Comparison of ENCODE assay signal across 8 cellular contexts in the genomic region with DNA sequence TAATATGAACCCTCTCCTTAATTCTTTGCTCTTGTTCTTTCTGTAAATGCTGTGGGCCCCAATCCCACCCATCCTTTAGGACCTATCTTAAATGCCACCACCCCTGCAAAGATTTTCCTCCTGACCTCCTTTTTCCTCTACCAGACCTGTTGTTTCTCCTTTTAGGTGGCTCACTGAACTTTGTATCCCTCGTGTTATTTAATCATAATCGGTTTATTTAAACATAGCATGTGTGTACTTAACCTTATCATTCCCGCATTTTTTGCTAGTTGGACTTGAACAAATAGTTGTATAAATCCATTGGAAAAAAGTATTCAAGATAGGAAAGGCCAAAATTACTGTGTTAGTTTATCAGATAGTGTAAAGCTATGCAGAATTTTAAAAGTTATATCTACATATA. TPM values are rescaled to one million over a fixed set of nuclear protein-coding genes. Genes with fewer than 3 reads are reported as not detected.
DNase-seq lines count a peak whose midpoint lies in the region; TF ChIP-seq lines count a peak whose summit lies in the region.

No MANE protein-coding gene starts in this region.

- H3K9me3 Mint-ChIP-seq in HFFc6 = peaks cover 17% of the 10 kb centered on the region

- no peak for DNase-seq in HFFc6
- DNase-seq in erythroblast (lab: John Stamatoyannopoulos, UW) = no peak
- no peak for DNase-seq in GM10248 (ENCODE audit: extremely low spot score)
- DNase-seq in D341Med (ENCODE audit: low spot score) = no peak
- no peak for DNase-seq in HEK293T (ENCODE audit: extremely low spot score)

- POLR2A ChIA-PET in GM10248 (lab: Yijun Ruan, JAX) = interaction anchor here (1.3 to 3.3 kb wide), 6 partner anchors 11 to 141 kb away, joined by 5 to 54 read pairs (median 16); no protein-coding TSS in a partner anchor
- POLR2A ChIA-PET in HEK293T (lab: Yijun Ruan, JAX) = interaction anchor here (1.2 to 2.2 kb wide), 8 partner anchors 9 to 315 kb away, joined by 4 to 17 read pairs (median 8); no protein-coding TSS in a partner anchor

- H3K9ac ChIP-seq in iPS-18a (ENCODE audit: low read length) (peak overlapping the region; percentile 71), skeletal muscle tissue (ENCODE audit: low read depth in 1 of 3, low read length in 3 of 3) (peak overlapping the region; percentile 81 to 88 (median 82))

- H3K4me1 ChIP-seq in iPS-18a (ENCODE audit: control insufficient read depth, low read depth, low read length) (peaks cover 24% of the 10 kb centered on the region), skeletal muscle tissue (ENCODE audit: control insufficient read depth in 3 of 3, insufficient read depth in 3 of 3, low read length in 3 of 3) (peaks cover 2 to 9% (median 3%) of the 10 kb centered on the region in 3 donors)

- CTCF ChIA-PET in GM10248 (lab: Yijun Ruan, JAX) (interaction anchor here (0.6 to 2.5 kb wide), 6 partner anchors 9 to 381 kb away, joined by 3 to 7 read pairs (median 4); no protein-coding TSS in a partner anchor), HEK293T (lab: Yijun Ruan, JAX) (no interaction called here)

- H3K36me3 ChIP-seq in iPS-18a (ENCODE audit: control insufficient read depth, low read depth, low read length) (peaks cover 16% of the 10 kb centered on the region), skeletal muscle tissue (ENCODE audit: control insufficient read depth in 3 of 3, insufficient read depth in 3 of 3, low read length in 3 of 3) (peaks cover 9 to 15% (median 12%) of the 10 kb centered on the region in 3 donors)

- H3K4me3 Mint-ChIP-seq in HFFc6 = peak overlapping the region; percentile 86

- H3K9me3 ChIP-seq in iPS-18a (ENCODE audit: control insufficient read depth, low read depth, low read length) = no peaks in the 10 kb centered on the region
- no peaks in the 10 kb centered on the region for H3K9me3 ChIP-seq in skeletal muscle tissue (ENCODE audit: control insufficient read depth in 3 of 3, low read length in 3 of 3)

- peak overlapping the region; percentile 90 for H3K27ac Mint-ChIP-seq in HFFc6

- H3K36me3 Mint-ChIP-seq in HFFc6 (ENCODE audit: low read depth) = peaks cover 35% of the 10 kb centered on the region

- H3K27me3 ChIP-seq in iPS-18a (ENCODE audit: control insufficient read depth, insufficient read depth, low read length) (no peaks in the 10 kb centered on the region), skeletal muscle tissue (ENCODE audit: control insufficient read depth in 3 of 3, insufficient read depth in 3 of 3, low read length in 3 of 3) (no peaks in the 10 kb centered on the region)

- H3K4me3 ChIP-seq in WI38 (ENCODE audit: low read depth, low read length) (peak overlapping the region; percentile 58), iPS-18a (ENCODE audit: low read length) (peak overlapping the region; percentile 82), skeletal muscle tissue (ENCODE audit: low read length in 3 of 3) (peak overlapping the region in 2 of 3 donors; percentile 54 to 64)

- no peak for TF ChIP-seq POLR2A in erythroblast (IDR thresholded peaks at IDR 0.05; ENCODE audit: low read length)

- TF ChIP-seq CTCF in HFFc6 (IDR thresholded peaks at IDR 0.05) (no peak), WI38 (IDR thresholded peaks at IDR 0.05; ENCODE audit: low read depth, low read length) (no peak), GM10248 (IDR thresholded peaks at IDR 0.05; ENCODE audit: control extremely low read depth, extremely low read depth, low read depth, missing control alignments) (no peak)

- peaks cover 23% of the 10 kb centered on the region for H3K27me3 Mint-ChIP-seq in HFFc6 (ENCODE audit: insufficient read depth)

- peaks cover 60% of the 10 kb centered on the region for H3K4me1 Mint-ChIP-seq in HFFc6 (ENCODE audit: low read depth)

- H3K27ac ChIP-seq in iPS-18a (ENCODE audit: low read length) (peak overlapping the region; percentile 60), skeletal muscle tissue (ENCODE audit: low read depth, low read length) (peak overlapping the region; percentile 91)

TF ChIP-seq in HEK293T, 16 proteins besides CTCF, POLR2A, EP300 and RAD21:
- TF ChIP-seq L3MBTL2 (conservative IDR thresholded peaks at IDR 0.05) (no peak), ARNT (IDR thresholded peaks at IDR 0.05) (no peak), FOXK2 (IDR thresholded peaks at IDR 0.05) (no peak), SP1 (IDR thresholded peaks at IDR 0.05) (no peak), ZNF384 (IDR thresholded peaks at IDR 0.05) (no peak), TARDBP (IDR thresholded peaks at IDR 0.05) (no peak), SUZ12 (IDR thresholded peaks at IDR 0.05) (no peak), LEF1 (IDR thresholded peaks at IDR 0.05; ENCODE audit: borderline replicate concordance) (no peak), ELF4 (IDR thresholded peaks at IDR 0.05) (no peak), PKNOX1 (IDR thresholded peaks at IDR 0.05) (no peak), FOXA1 (IDR thresholded peaks at IDR 0.05) (no peak), NFRKB (IDR thresholded peaks at IDR 0.05) (no peak), CTBP1 (IDR thresholded peaks at IDR 0.05; ENCODE audit: borderline replicate concordance) (no peak), HDGF (IDR thresholded peaks at IDR 0.05; ENCODE audit: borderline replicate concordance) (no peak), BHLHE40 (IDR thresholded peaks at IDR 0.05; ENCODE audit: borderline replicate concordance) (no peak), FOXM1 (IDR thresholded peaks at IDR 0.05; ENCODE audit: borderline replicate concordance) (no peak)

RNA-seq across cellular contexts. Expression of gene NFKBIZ, which starts 1.0 kb away (rescaled TPM):
- total RNA-seq in HFFc6 (2021; fragmentation: NEBNext Ultra II Directional; extraction: Animal tissue kit (Norgen Biotek cat#: 25700)) = 10 to 100 TPM; 51.1 to 64.2 (median 57.8) TPM
- total RNA-seq in skeletal muscle tissue = 7.8 TPM
